Comparison of ENCODE assay signal across 33 cellular contexts in the genomic region with DNA sequence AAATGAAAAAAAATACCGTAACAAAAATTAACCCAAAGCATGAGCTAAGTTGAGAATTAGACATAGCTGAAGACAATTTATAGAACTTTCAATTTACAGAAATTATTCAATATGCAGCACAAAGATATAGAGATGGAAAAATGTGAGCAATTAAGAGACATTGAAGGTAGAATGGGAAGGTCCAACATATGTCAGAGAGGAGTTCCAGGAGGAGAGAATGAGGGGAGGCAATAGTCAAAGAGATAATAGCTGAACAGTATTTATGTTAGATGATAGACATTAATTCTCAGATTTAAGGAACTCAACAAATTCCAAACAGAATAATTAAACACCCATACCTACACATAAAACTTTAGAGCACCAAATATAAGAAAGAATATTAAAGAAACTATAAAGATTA.
DNase-seq lines count a peak whose midpoint lies in the region; ATAC-seq, FAIRE-seq and TF ChIP-seq lines count a peak whose summit lies in the region.
"Had no signal": no experiment of that assay in that cellular context is flagged by ENCODE, and none has a peak within 500 bp of the region (broad histone marks: within the 10 kb centered on the region; RNA-seq: fewer than 3 reads in every experiment).

No MANE protein-coding gene starts in this region.

- no peak for TF ChIP-seq EP300 in K562 (IDR thresholded peaks at IDR 0.05; ENCODE audit: low read length)

- no peaks in the 10 kb centered on the region for H3F3A ChIP-seq in SU-DHL-6 (ENCODE audit: insufficient read depth)

- H2AFZ ChIP-seq in SU-DHL-6 (ENCODE audit: low read depth, low read length, severe bottlenecking) (peak overlapping the region; percentile 14), K562 (ENCODE audit: low read depth, low read length) (no peak overlapping the region)

- no peak for TF ChIP-seq POLR2A in K562 (conservative IDR thresholded peaks at IDR 0.05)

- H3K4me3 ChIP-seq in HEK293 (ENCODE audit: low read depth, low read length) (no peak overlapping the region), SU-DHL-6 (ENCODE audit: insufficient read depth, low read length, poor library complexity, severe bottlenecking) (no peak overlapping the region), K562 (no peak overlapping the region), aorta (ENCODE audit: low read length in 2 of 2) (no peak overlapping the region)
- H3K4me3 ChIP-seq: A549; BLaER1; BLaER1 treated with 17β-estradiol and CSF1 and Interleukin-3, amounts not matched to agents 10 nM and 100 nM had no signal

- H3K27ac ChIP-seq in HEK293 (ENCODE audit: extremely low read depth, low read depth, low read length) (no peak overlapping the region), SU-DHL-6 (ENCODE audit: low read depth, low read length) (no peak overlapping the region), K562 (ENCODE audit: extremely low read depth, low read depth, low read length) (no peak overlapping the region), aorta (ENCODE audit: low read depth in 1 of 2, low read length in 2 of 2) (no peak overlapping the region)
- H3K27ac ChIP-seq: 22Rv1; A549; BLaER1; BLaER1 treated with 17β-estradiol and CSF1 and Interleukin-3, amounts not matched to agents 10 nM and 100 nM; C4-2B had no signal

- H3K9ac ChIP-seq in SU-DHL-6 (ENCODE audit: low read length) (no peak overlapping the region), K562 (ENCODE audit: insufficient read depth in 1 of 2, low read depth in 2 of 2, low read length in 2 of 2) (no peak overlapping the region)
- H3K9ac ChIP-seq: BLaER1; BLaER1 treated with 17β-estradiol and CSF1 and Interleukin-3, amounts not matched to agents 10 nM and 100 nM had no signal

- H3K9me3 ChIP-seq in HEK293 (ENCODE audit: control insufficient read depth, insufficient read depth, low read depth, low read length) (no peaks in the 10 kb centered on the region), SU-DHL-6 (ENCODE audit: insufficient read depth, low read length) (no peaks in the 10 kb centered on the region), K562 (replicated peaks; ENCODE audit: control insufficient read depth, insufficient read depth, low read depth, low read length) (no peaks in the 10 kb centered on the region; the same call in 1 of the 2 replicates), aorta (ENCODE audit: control insufficient read depth, low read length) (no peaks in the 10 kb centered on the region)
- H3K9me3 ChIP-seq: BE2C had no signal

- no peaks in the 10 kb centered on the region for H3K9me2 ChIP-seq in SU-DHL-6 (replicated peaks; ENCODE audit: insufficient read depth, low read length)

- ATAC-seq in K562 (no peak), aorta (ENCODE audit: low FRiP score) (no peak)
- ATAC-seq: A549; CD8-positive, alpha-beta T cell had no signal

- intact Hi-C loops in K562 (cut with micrococcal nuclease) (no loop called here), aorta (cut with DNase I) (no loop called here)

- WGBS in K562 (ENCODE audit: insufficient coverage, low coverage, missing lambda C conversion rate): 67% methylated on average over 1 of the region's 1 CpG
- 93 to 96% methylated on average over 1 of the region's 1 CpG for WGBS in aorta, 2 donors

- in situ Hi-C loops in K562 (cut with MboI): no loop called here

- no peak for TF ChIP-seq RAD21 in K562 (CRISPR knock-in tag; conservative IDR thresholded peaks at IDR 0.05 in 1 of 2, IDR thresholded peaks at IDR 0.05 in 1 of 2)

- DNase-seq in K562 (ENCODE audit: extremely low read depth in 1 of 4, low spot score in 3 of 4): no peak
- DNase-seq in activated effector memory CD4-positive, alpha-beta T cell treated with Interleukin-2 at 50 U/mL for 16 hours: no peak
- no peak for DNase-seq in kidney tubule cell (ENCODE audit: low spot score)
- DNase-seq in aorta: no peak
- DNase-seq: 8988T; ACHN; AML-193; BE2C; C1 segment of cervical spinal cord; Caco-2; Calu3; CD4-positive, alpha-beta memory T cell; CD4-positive, alpha-beta T cell; CD4-positive, CD25-positive, alpha-beta regulatory T cell; CD8-positive, alpha-beta memory T cell; CD8-positive, alpha-beta T cell; COR-L47; DMS 273 treated with DMSO at 0.1 percent for 48 hours; DMS153; DMS53; DMS79; DMS79 treated with DMSO at 0.1 percent for 48 hours; DND-41; EL had no signal

- TF ChIP-seq CTCF in HEK293 (tag by site-specific recombination; IDR thresholded peaks at IDR 0.05) (no peak), SU-DHL-6 (IDR thresholded peaks at IDR 0.05; ENCODE audit: insufficient read depth, low read length, poor library complexity, severe bottlenecking) (no peak), K562 (IDR thresholded peaks at IDR 0.05 in 2 of 3, conservative IDR thresholded peaks at IDR 0.05 in 1 of 3; ENCODE audit: insufficient read depth in 2 of 3, low read depth in 1 of 3, low read length in 3 of 3) (no peak)

- H3K36me3 ChIP-seq in HEK293 (ENCODE audit: control insufficient read depth in 2 of 2, insufficient read depth in 1 of 2, low read length in 2 of 2) (no peaks in the 10 kb centered on the region), SU-DHL-6 (ENCODE audit: low read length) (no peaks in the 10 kb centered on the region), K562 (ENCODE audit: control insufficient read depth, insufficient read depth, low read length) (no peaks in the 10 kb centered on the region), aorta (ENCODE audit: control insufficient read depth in 1 of 2, insufficient read depth in 2 of 2, low read length in 1 of 2) (no peaks in the 10 kb centered on the region)
- H3K36me3 ChIP-seq: BE2C; BLaER1; BLaER1 treated with 17β-estradiol and CSF1 and Interleukin-3, amounts not matched to agents 10 nM and 100 nM had no signal

- POLR2A ChIA-PET in HEK293 (lab: Yijun Ruan, JAX): no interaction called here
- POLR2A ChIA-PET in K562 (lab: Yijun Ruan, JAX): interaction anchor here (0.6 kb wide), 1 partner anchor 503 kb away, joined by 3 read pairs; no protein-coding TSS in a partner anchor

- H3K4me2 ChIP-seq in SU-DHL-6 (ENCODE audit: low read depth, low read length, poor library complexity, severe bottlenecking): no peak overlapping the region
- H3K4me2 ChIP-seq in K562 (ENCODE audit: insufficient read depth, low read length): no peak overlapping the region
- H3K4me2 ChIP-seq: A549; BLaER1; BLaER1 treated with 17β-estradiol and CSF1 and Interleukin-3, amounts not matched to agents 10 nM and 100 nM had no signal

- H4K20me1 ChIP-seq in SU-DHL-6 (ENCODE audit: low read depth, low read length) (no peaks in the 10 kb centered on the region), K562 (replicated peaks; ENCODE audit: control insufficient read depth, insufficient read depth, low read length) (no peaks in the 10 kb centered on the region)
- H4K20me1 ChIP-seq: BLaER1; BLaER1 treated with 17β-estradiol and CSF1 and Interleukin-3, amounts not matched to agents 10 nM and 100 nM had no signal

- FAIRE-seq in K562 (lab: Jason Lieb, UNC): no peak
- FAIRE-seq: A204.1, A549, D721Med had no signal

- no peaks in the 10 kb centered on the region for H3K9me1 ChIP-seq in K562 (ENCODE audit: control insufficient read depth, insufficient read depth, low read length)

- CTCF ChIA-PET in HEK293 (lab: Yijun Ruan, JAX): no interaction called here
- CTCF ChIA-PET in K562 (lab: Yijun Ruan, JAX; ENCODE audit: low intra/inter-chr PET ratio): no interaction called here

- H3K27me3 ChIP-seq in SU-DHL-6 (ENCODE audit: low read length) (no peaks in the 10 kb centered on the region), K562 (ENCODE audit: control insufficient read depth in 2 of 2, insufficient read depth in 2 of 2, low read length in 2 of 2) (no peaks in the 10 kb centered on the region), aorta (ENCODE audit: control insufficient read depth in 1 of 2, insufficient read depth in 2 of 2, low read length in 1 of 2) (no peaks in the 10 kb centered on the region)
- H3K27me3 ChIP-seq: BE2C; BLaER1; BLaER1 treated with 17β-estradiol and CSF1 and Interleukin-3, amounts not matched to agents 10 nM and 100 nM had no signal

- BruUV-seq in K562 (replicated peaks; lab: Mats Ljungman, UMichigan): no TSS peak

- H3K79me2 ChIP-seq in SU-DHL-6 (ENCODE audit: insufficient read depth, low read length) (no peaks in the 10 kb centered on the region), K562 (ENCODE audit: control insufficient read depth, insufficient read depth, low read length) (no peaks in the 10 kb centered on the region)

- H3K4me1 ChIP-seq in HEK293 (ENCODE audit: control insufficient read depth, insufficient read depth, low read length) (peaks cover 8% of the 10 kb centered on the region), K562 (replicated peaks in 1 of 2; ENCODE audit: control insufficient read depth in 2 of 2, insufficient read depth in 2 of 2, low read length in 2 of 2) (peaks cover 0 to 3% of the 10 kb centered on the region in 2 experiments; a peak in 1 of 5 replicates), aorta (ENCODE audit: control insufficient read depth in 1 of 2, insufficient read depth in 2 of 2, low read length in 2 of 2) (peaks cover 0 to 2% of the 10 kb centered on the region in 2 donors)
- H3K4me1 ChIP-seq: BE2C; BLaER1; BLaER1 treated with 17β-estradiol and CSF1 and Interleukin-3, amounts not matched to agents 10 nM and 100 nM had no signal

TF ChIP-seq in HEK293, 187 proteins besides CTCF, POLR2A, EP300 and RAD21:
- TF ChIP-seq ZNF146 (tag by site-specific recombination; IDR thresholded peaks at IDR 0.05): no peak
- TF ChIP-seq ZNF133 (tag by site-specific recombination; IDR thresholded peaks at IDR 0.05): peak; percentile 77

TF ChIP-seq in K562, 482 proteins besides CTCF, POLR2A, EP300 and RAD21:
- 0 out of 2 replicates have a peak, but pooled peaks have one; percentile 25 for TF ChIP-seq TRIM28 (IDR thresholded peaks at IDR 0.05)
- peak in 1 of 2 experiments; percentile 67; a peak in 1 of 3 replicates for TF ChIP-seq CBX3 (IDR thresholded peaks at IDR 0.05; ENCODE audit: borderline replicate concordance in 1 of 2, low read length in 2 of 2)
- TF ChIP-seq ZNF699 (CRISPR knock-in tag; IDR thresholded peaks at IDR 0.05; ENCODE audit: insufficient replicate concordance): no peak
- TF ChIP-seq ZNF780A (CRISPR knock-in tag; IDR thresholded peaks at IDR 0.05): no peak
- TF ChIP-seq PCBP1 (IDR thresholded peaks at IDR 0.05; ENCODE audit: low read depth, low read length, poor library complexity, severe bottlenecking): no peak
- TF ChIP-seq, protein P1, sequence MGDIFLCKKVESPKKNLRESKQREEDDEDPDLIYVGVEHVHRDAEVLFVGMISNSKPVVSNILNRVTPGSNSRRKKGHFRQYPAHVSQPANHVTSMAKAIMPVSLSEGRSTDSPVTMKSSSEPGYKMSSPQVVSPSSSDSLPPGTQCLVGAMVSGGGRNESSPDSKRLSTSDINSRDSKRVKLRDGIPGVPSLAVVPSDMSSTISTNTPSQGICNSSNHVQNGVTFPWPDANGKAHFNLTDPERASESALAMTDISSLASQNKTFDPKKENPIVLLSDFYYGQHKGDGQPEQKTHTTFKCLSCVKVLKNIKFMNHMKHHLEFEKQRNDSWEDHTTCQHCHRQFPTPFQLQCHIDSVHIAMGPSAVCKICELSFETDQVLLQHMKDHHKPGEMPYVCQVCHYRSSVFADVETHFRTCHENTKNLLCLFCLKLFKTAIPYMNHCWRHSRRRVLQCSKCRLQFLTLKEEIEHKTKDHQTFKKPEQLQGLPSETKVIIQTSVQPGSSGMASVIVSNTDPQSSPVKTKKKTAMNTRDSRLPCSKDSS (IDR thresholded peaks at IDR 0.05; ENCODE audit: low read depth, partially characterized antibody): peak; percentile 23
